Comparison of ENCODE assay signal across 22 cellular contexts in genomic region chr13:109762791-109763190, GRCh38.
"Had no signal": no experiment of that assay in that cellular context is flagged by ENCODE, and none has a peak within 500 bp of the region (broad histone marks: within the 10 kb centered on the region; RNA-seq: fewer than 3 reads in every experiment).

No MANE protein-coding gene starts in this region.

- H3K27me3 ChIP-seq: body of pancreas, foreskin keratinocyte, pancreas, tibial artery had no signal

- ATAC-seq: body of pancreas; foreskin keratinocyte; naive thymus-derived CD8-positive, alpha-beta T cell; pancreas; right cardiac atrium had no signal

- H3K27ac Mint-ChIP-seq: activated naive CD4-positive, alpha-beta T cell treated with anti-CD3 and anti-CD28 coated beads, Interleukin-2, amount 50 U/mL, for 24 hours; dendritic cell treated with granulocyte-macrophage colony-stimulating factor and Interleukin-4, amounts not matched to agents 40 ng/mL and 50 ng/mL, for 4 days; stimulated activated naive CD8-positive, alpha-beta T cell treated with anti-CD3 and anti-CD28 coated beads, Interleukin-15, Interleukin-2, amounts not matched to agents 100 ng/mL and 50 ng/mL, for 24 hours had no signal

- H3K9me3 Mint-ChIP-seq: activated naive CD4-positive, alpha-beta T cell treated with anti-CD3 and anti-CD28 coated beads, Interleukin-2, amount 50 U/mL, for 24 hours; dendritic cell treated with granulocyte-macrophage colony-stimulating factor and Interleukin-4, amounts not matched to agents 40 ng/mL and 50 ng/mL, for 4 days; mesothelial cell of epicardium; naive thymus-derived CD8-positive, alpha-beta T cell; stimulated activated naive CD8-positive, alpha-beta T cell treated with anti-CD3 and anti-CD28 coated beads, Interleukin-15, Interleukin-2, amounts not matched to agents 100 ng/mL and 50 ng/mL, for 24 hours had no signal

- H3K9me3 ChIP-seq: body of pancreas, left ventricle myocardium inferior, pancreas, tibial artery had no signal

- H3K4me3 Mint-ChIP-seq: activated naive CD4-positive, alpha-beta T cell treated with anti-CD3 and anti-CD28 coated beads, Interleukin-2, amount 50 U/mL, for 24 hours; dendritic cell treated with granulocyte-macrophage colony-stimulating factor and Interleukin-4, amounts not matched to agents 40 ng/mL and 50 ng/mL, for 4 days; mesothelial cell of epicardium; stimulated activated naive CD8-positive, alpha-beta T cell treated with anti-CD3 and anti-CD28 coated beads, Interleukin-15, Interleukin-2, amounts not matched to agents 100 ng/mL and 50 ng/mL, for 24 hours had no signal

- H3K4me1 ChIP-seq: pancreas had no signal

- DNase-seq: activated CD4-positive, alpha-beta T cell treated with anti-CD3 and anti-CD28 coated beads for 1 hour; activated CD4-positive, alpha-beta T cell treated with anti-CD3 and anti-CD28 coated beads, Interleukin-2, amount 50 U/mL, for 1 hour; activated gamma-delta T cell treated with Interleukin-2 at 50 U/mL for 16 hours; activated T-cell treated with anti-CD3 and anti-CD28 coated beads, Interleukin-2, amount 50 U/mL, for 1 hour; anterior cingulate cortex; body of pancreas; effector CD8-positive, alpha-beta T cell; erythroblast; foreskin keratinocyte; hippocampal formation; left ventricle myocardium inferior; naive thymus-derived CD8-positive, alpha-beta T cell; pancreas; right cardiac atrium; stimulated activated CD4-positive, alpha-beta T cell treated with anti-CD3 and anti-CD28 coated beads, Interleukin-12 subunit alpha, Interleukin-12 subunit beta, amount 100 ng/mL, for 4 hours; stimulated activated CD4-positive, alpha-beta T cell treated with anti-CD3 and anti-CD28 coated beads, Interleukin-4, amount 100 ng/mL, for 4 hours; tibial artery; WERI-Rb-1 had no signal

- H3K27ac ChIP-seq: body of pancreas, left ventricle myocardium inferior, pancreas, tibial artery, WERI-Rb-1 had no signal

- H3K4me3 ChIP-seq: body of pancreas, left ventricle myocardium inferior, pancreas, tibial artery had no signal

- H3K36me3 Mint-ChIP-seq: mesothelial cell of epicardium had no signal

- H3K36me3 ChIP-seq: left ventricle myocardium inferior, pancreas, WERI-Rb-1 had no signal

- H3K27me3 Mint-ChIP-seq: activated naive CD4-positive, alpha-beta T cell treated with anti-CD3 and anti-CD28 coated beads, Interleukin-2, amount 50 U/mL, for 24 hours; dendritic cell treated with granulocyte-macrophage colony-stimulating factor and Interleukin-4, amounts not matched to agents 40 ng/mL and 50 ng/mL, for 4 days; naive thymus-derived CD8-positive, alpha-beta T cell; stimulated activated naive CD8-positive, alpha-beta T cell treated with anti-CD3 and anti-CD28 coated beads, Interleukin-15, Interleukin-2, amounts not matched to agents 100 ng/mL and 50 ng/mL, for 24 hours had no signal
